Comparison of ENCODE assay signal across 26 cellular contexts in the genomic region with DNA sequence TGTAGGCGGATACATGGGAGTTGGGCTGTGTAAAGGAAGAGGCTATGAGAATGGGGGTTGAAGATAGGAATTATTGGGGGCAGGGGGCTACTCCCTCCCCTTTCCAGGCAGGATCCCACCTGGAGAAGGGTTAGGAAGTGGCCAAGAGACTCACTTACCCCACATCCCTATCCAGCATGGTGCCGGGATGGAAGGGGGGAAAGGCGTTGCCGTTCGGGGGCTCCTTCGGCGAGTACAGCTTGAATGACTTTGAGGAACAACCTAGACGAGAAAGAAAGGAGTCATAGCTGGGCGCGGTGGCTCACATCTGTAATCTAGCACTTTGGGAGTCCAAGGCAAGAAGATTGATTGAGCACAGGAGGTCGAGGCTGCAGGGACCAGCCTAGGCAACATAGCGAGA. TPM values are rescaled to one million over a fixed set of nuclear protein-coding genes. Genes with fewer than 3 reads are reported as not detected.
DNase-seq lines count a peak whose midpoint lies in the region; ATAC-seq and TF ChIP-seq lines count a peak whose summit lies in the region.
"Had no signal": no experiment of that assay in that cellular context is flagged by ENCODE, and none has a peak within 500 bp of the region (broad histone marks: within the 10 kb centered on the region; RNA-seq: fewer than 3 reads in every experiment).

No MANE protein-coding gene starts in this region.

- H3K9ac ChIP-seq in Karpas-422 (ENCODE audit: low read length) = no peak overlapping the region
- H3K9ac ChIP-seq in neural progenitor cell = no peak overlapping the region
- H3K9ac ChIP-seq in PC-3 (ENCODE audit: low read length) = no peak overlapping the region
- H3K9ac ChIP-seq: KMS-11 had no signal

- H3K9me3 ChIP-seq in Karpas-422 (ENCODE audit: low read length) (no peaks in the 10 kb centered on the region), neural progenitor cell (ENCODE audit: low read depth) (no peaks in the 10 kb centered on the region), PC-3 (ENCODE audit: low read length) (no peaks in the 10 kb centered on the region)
- H3K9me3 ChIP-seq in naive thymus-derived CD4-positive, alpha-beta T cell (ENCODE audit: control insufficient read depth in 2 of 3, low read length in 3 of 3) = no peaks in the 10 kb centered on the region
- H3K9me3 ChIP-seq: BE2C, HAP-1 had no signal

- peaks cover 28% of the 10 kb centered on the region for H3K4me1 Mint-ChIP-seq in activated CD8-positive, alpha-beta T cell treated with anti-CD3 and anti-CD28 coated beads for 36 hours (ENCODE audit: low read depth)
- peaks cover 38% of the 10 kb centered on the region for H3K4me1 Mint-ChIP-seq in activated CD8-positive, alpha-beta T cell treated with anti-CD3 and anti-CD28 coated beads, Interleukin-2, amount 10 ng/mL, durations not matched to agents 7 days and 5 days (ENCODE audit: low read depth)
- peaks cover 52% of the 10 kb centered on the region for H3K4me1 Mint-ChIP-seq in endothelial cell (ENCODE audit: unreplicated experiment)
- peaks cover 32% of the 10 kb centered on the region for H3K4me1 Mint-ChIP-seq in neural progenitor cell
- H3K4me1 Mint-ChIP-seq in naive thymus-derived CD4-positive, alpha-beta T cell = peaks cover 26 to 48% (median 43%) of the 10 kb centered on the region in 7 donors

- H3K36me3 ChIP-seq in Karpas-422 (ENCODE audit: insufficient read depth, low read length) (no peaks in the 10 kb centered on the region), neural progenitor cell (no peaks in the 10 kb centered on the region), PC-3 (ENCODE audit: low read depth, low read length) (peaks cover 6% of the 10 kb centered on the region; the same call in 1 of the 2 replicates)
- H3K36me3 ChIP-seq in naive thymus-derived CD4-positive, alpha-beta T cell (ENCODE audit: control insufficient read depth in 2 of 3, insufficient read depth in 3 of 3, low read length in 3 of 3) = peaks cover 25 to 50% (median 26%) of the 10 kb centered on the region in 3 experiments

- TF ChIP-seq CTCF in activated CD8-positive, alpha-beta T cell treated with anti-CD3 and anti-CD28 coated beads for 36 hours (IDR thresholded peaks at IDR 0.05) = no peak
- TF ChIP-seq CTCF in endothelial cell (IDR thresholded peaks at IDR 0.05; ENCODE audit: unreplicated experiment) (no peak), neural progenitor cell (IDR thresholded peaks at IDR 0.05) (no peak), PC-3 (conservative IDR thresholded peaks at IDR 0.05; ENCODE audit: low read depth, low read length) (no peak)

- H3K9me2 ChIP-seq in Karpas-422 (replicated peaks; ENCODE audit: insufficient read depth, low read length) (no peaks in the 10 kb centered on the region), PC-3 (replicated peaks; ENCODE audit: low read length) (no peaks in the 10 kb centered on the region)

- H3K27ac Mint-ChIP-seq in activated CD8-positive, alpha-beta T cell treated with anti-CD3 and anti-CD28 coated beads for 36 hours = peak overlapping the region; percentile 15
- no peak overlapping the region for H3K27ac Mint-ChIP-seq in activated CD8-positive, alpha-beta T cell treated with anti-CD3 and anti-CD28 coated beads, Interleukin-2, amount 10 ng/mL, durations not matched to agents 7 days and 5 days
- H3K27ac Mint-ChIP-seq in endothelial cell (ENCODE audit: unreplicated experiment) (no peak overlapping the region), neural progenitor cell (no peak overlapping the region)
- peak overlapping the region in 4 of 9 donors; percentile 17 to 57 (median 30) for H3K27ac Mint-ChIP-seq in naive thymus-derived CD4-positive, alpha-beta T cell
- H3K27ac Mint-ChIP-seq: GM23338, HFFc6 had no signal

- peaks cover 27% of the 10 kb centered on the region for H3K4me1 ChIP-seq in Karpas-422 (ENCODE audit: low read length)
- peaks cover 26% of the 10 kb centered on the region for H3K4me1 ChIP-seq in neural progenitor cell
- H3K4me1 ChIP-seq in naive thymus-derived CD4-positive, alpha-beta T cell (ENCODE audit: control insufficient read depth in 2 of 2, insufficient read depth in 2 of 2, low read length in 2 of 2) = peaks cover 23 to 31% of the 10 kb centered on the region in 2 donors
- H3K4me1 ChIP-seq in PC-3 (ENCODE audit: insufficient read depth, low read length) = peaks cover 23% of the 10 kb centered on the region

- H3K36me3 Mint-ChIP-seq in activated CD8-positive, alpha-beta T cell treated with anti-CD3 and anti-CD28 coated beads for 36 hours (ENCODE audit: low read depth) = peaks cover 37% of the 10 kb centered on the region
- peaks cover 56% of the 10 kb centered on the region for H3K36me3 Mint-ChIP-seq in activated CD8-positive, alpha-beta T cell treated with anti-CD3 and anti-CD28 coated beads, Interleukin-2, amount 10 ng/mL, durations not matched to agents 7 days and 5 days (ENCODE audit: low read depth)
- H3K36me3 Mint-ChIP-seq in endothelial cell (ENCODE audit: low read depth, unreplicated experiment) (peaks cover 43% of the 10 kb centered on the region), neural progenitor cell (peaks cover 26% of the 10 kb centered on the region)
- H3K36me3 Mint-ChIP-seq in naive thymus-derived CD4-positive, alpha-beta T cell = peaks cover 0 to 36% (median 13%) of the 10 kb centered on the region in 5 donors

- H3K27me3 ChIP-seq in Karpas-422 (ENCODE audit: low read length) (no peaks in the 10 kb centered on the region), neural progenitor cell (no peaks in the 10 kb centered on the region), PC-3 (ENCODE audit: low read length) (no peaks in the 10 kb centered on the region)
- no peaks in the 10 kb centered on the region for H3K27me3 ChIP-seq in naive thymus-derived CD4-positive, alpha-beta T cell (ENCODE audit: control insufficient read depth in 2 of 2, insufficient read depth in 2 of 2, low read length in 2 of 2)
- H3K27me3 ChIP-seq: BE2C had no signal

- H2AFZ ChIP-seq in Karpas-422 (ENCODE audit: low read length) (no peak overlapping the region), neural progenitor cell (replicated peaks) (no peak overlapping the region), PC-3 (ENCODE audit: low read length) (no peak overlapping the region)
- H2AFZ ChIP-seq: GM23338 had no signal

- H3K27me3 Mint-ChIP-seq in activated CD8-positive, alpha-beta T cell treated with anti-CD3 and anti-CD28 coated beads for 36 hours = no peaks in the 10 kb centered on the region
- H3K27me3 Mint-ChIP-seq in activated CD8-positive, alpha-beta T cell treated with anti-CD3 and anti-CD28 coated beads, Interleukin-2, amount 10 ng/mL, durations not matched to agents 7 days and 5 days (ENCODE audit: low read depth) = no peaks in the 10 kb centered on the region
- H3K27me3 Mint-ChIP-seq in endothelial cell (ENCODE audit: unreplicated experiment) (peaks cover 18% of the 10 kb centered on the region), neural progenitor cell (ENCODE audit: insufficient read depth, low read depth) (peaks cover 7% of the 10 kb centered on the region)
- H3K27me3 Mint-ChIP-seq in naive thymus-derived CD4-positive, alpha-beta T cell = no peaks in the 10 kb centered on the region

- H3K4me3 ChIP-seq in Karpas-422 (ENCODE audit: low read length) (no peak overlapping the region), neural progenitor cell (no peak overlapping the region), PC-3 (ENCODE audit: low read length) (no peak overlapping the region)
- no peak overlapping the region for H3K4me3 ChIP-seq in naive thymus-derived CD4-positive, alpha-beta T cell (ENCODE audit: low read length)
- H3K4me3 ChIP-seq: GM23338, HAP-1 had no signal

- ATAC-seq in activated CD8-positive, alpha-beta T cell treated with anti-CD3 and anti-CD28 coated beads for 36 hours = no peak
- ATAC-seq in activated CD8-positive, alpha-beta T cell treated with anti-CD3 and anti-CD28 coated beads, Interleukin-2, amount 10 ng/mL, durations not matched to agents 7 days and 5 days = no peak
- ATAC-seq in GM18502 (IDR thresholded peaks at IDR 0.05; ENCODE audit: poor library complexity, unreplicated experiment) (no peak), PC-3 (no peak)
- no peak for ATAC-seq in naive thymus-derived CD4-positive, alpha-beta T cell
- ATAC-seq: GM23338 had no signal

- H3K27ac ChIP-seq in Karpas-422 (ENCODE audit: low read length) (no peak overlapping the region), neural progenitor cell (no peak overlapping the region), PC-3 (ENCODE audit: low read length) (no peak overlapping the region)
- no peak overlapping the region for H3K27ac ChIP-seq in naive thymus-derived CD4-positive, alpha-beta T cell (ENCODE audit: low read depth, low read length)
- H3K27ac ChIP-seq: KMS-11 had no signal

- BruUV-seq in PC-3 (replicated peaks; lab: Mats Ljungman, UMichigan) = no TSS peak

- H3F3A ChIP-seq in neural progenitor cell (ENCODE audit: low read depth) (peaks cover 17% of the 10 kb centered on the region), PC-3 (ENCODE audit: low read length, unreplicated experiment) (no peaks in the 10 kb centered on the region)

- no peaks in the 10 kb centered on the region for H3K9me3 Mint-ChIP-seq in activated CD8-positive, alpha-beta T cell treated with anti-CD3 and anti-CD28 coated beads for 36 hours
- H3K9me3 Mint-ChIP-seq in activated CD8-positive, alpha-beta T cell treated with anti-CD3 and anti-CD28 coated beads, Interleukin-2, amount 10 ng/mL, durations not matched to agents 7 days and 5 days (ENCODE audit: insufficient read depth) = no peaks in the 10 kb centered on the region
- no peaks in the 10 kb centered on the region for H3K9me3 Mint-ChIP-seq in endothelial cell (ENCODE audit: unreplicated experiment)
- H3K9me3 Mint-ChIP-seq in neural progenitor cell = no peaks in the 10 kb centered on the region
- no peaks in the 10 kb centered on the region for H3K9me3 Mint-ChIP-seq in naive thymus-derived CD4-positive, alpha-beta T cell
- H3K9me3 Mint-ChIP-seq: GM23338, HFFc6 had no signal

- no peak overlapping the region for H3K4me2 ChIP-seq in Karpas-422 (ENCODE audit: low read depth, low read length, poor library complexity, severe bottlenecking)
- no peak overlapping the region for H3K4me2 ChIP-seq in neural progenitor cell
- no peak overlapping the region for H3K4me2 ChIP-seq in PC-3 (ENCODE audit: low read length)
- H3K4me2 ChIP-seq: GM23338, KMS-11 had no signal

- intact Hi-C loops in activated CD8-positive, alpha-beta T cell treated with anti-CD3 and anti-CD28 coated beads for 36 hours (cut with micrococcal nuclease) = no loop called here
- intact Hi-C loops in naive thymus-derived CD4-positive, alpha-beta T cell (cut with micrococcal nuclease) = no loop called here
- intact Hi-C loops in PC-3 (cut with micrococcal nuclease) = no loop called here

- POLR2A ChIA-PET in activated CD8-positive, alpha-beta T cell treated with anti-CD3 and anti-CD28 coated beads for 36 hours (lab: Charles Lee) = interaction anchor here (1.2 kb wide), 1 partner anchor 49 kb away, joined by 4 read pairs; no protein-coding TSS in a partner anchor
- POLR2A ChIA-PET in activated CD8-positive, alpha-beta T cell treated with anti-CD3 and anti-CD28 coated beads, Interleukin-2, amount 10 ng/mL, durations not matched to agents 7 days and 5 days (lab: Charles Lee) = no interaction called here
- POLR2A ChIA-PET in naive thymus-derived CD4-positive, alpha-beta T cell (lab: Charles Lee) = interaction anchor here (2.9 kb wide), 1 partner anchor 8 kb away, joined by 19 read pairs; no protein-coding TSS in a partner anchor
- POLR2A ChIA-PET in PC-3 (lab: Charles Lee; ENCODE audit: unreplicated experiment) = no interaction called here

- DNase-seq in activated CD8-positive, alpha-beta T cell treated with anti-CD3 and anti-CD28 coated beads for 36 hours = no peak
- no peak for DNase-seq in activated CD8-positive, alpha-beta T cell treated with anti-CD3 and anti-CD28 coated beads, Interleukin-2, amount 10 ng/mL, durations not matched to agents 7 days and 5 days
- DNase-seq in Karpas-422 (peak; percentile 6), endothelial cell (ENCODE audit: low spot score) (no peak), neural progenitor cell (ENCODE audit: low spot score) (no peak), PC-3 (no peak)
- DNase-seq in naive thymus-derived CD4-positive, alpha-beta T cell = no peak
- DNase-seq: 8988T, ACHN, BE2C, COR-L47, HFFc6, IMR-90, NCI-H1048, NCI-H1417, NCI-H1694, NCI-H2029 treated with DMSO at 0.1 percent for 48 hours, NCI-H446 treated with DMSO at 0.1 percent for 48 hours, NCI-H526 treated with DMSO at 0.1 percent for 48 hours, RPMI8226, SHP77 had no signal

- peaks cover 39% of the 10 kb centered on the region for H3K79me2 ChIP-seq in Karpas-422 (ENCODE audit: low read length)
- H3K79me2 ChIP-seq in neural progenitor cell (ENCODE audit: low read depth) = peaks cover 64% of the 10 kb centered on the region
- peaks cover 40% of the 10 kb centered on the region for H3K79me2 ChIP-seq in PC-3 (ENCODE audit: low read length)

- no peak overlapping the region for H3K4me3 Mint-ChIP-seq in activated CD8-positive, alpha-beta T cell treated with anti-CD3 and anti-CD28 coated beads for 36 hours
- no peak overlapping the region for H3K4me3 Mint-ChIP-seq in activated CD8-positive, alpha-beta T cell treated with anti-CD3 and anti-CD28 coated beads, Interleukin-2, amount 10 ng/mL, durations not matched to agents 7 days and 5 days
- peak overlapping the region; percentile 31 for H3K4me3 Mint-ChIP-seq in endothelial cell (ENCODE audit: unreplicated experiment)
- peak overlapping the region; percentile 41 for H3K4me3 Mint-ChIP-seq in neural progenitor cell
- H3K4me3 Mint-ChIP-seq in naive thymus-derived CD4-positive, alpha-beta T cell = peak overlapping the region in 1 of 10 donors; percentile 33
- H3K4me3 Mint-ChIP-seq: CD14-positive monocyte, GM23338, HFFc6 had no signal

- CTCF ChIA-PET in activated CD8-positive, alpha-beta T cell treated with anti-CD3 and anti-CD28 coated beads for 36 hours (lab: Charles Lee) = interaction anchor here (0.7 to 2.8 kb wide), 5 partner anchors 11 to 270 kb away, joined by 3 to 10 read pairs (median 8); no protein-coding TSS in a partner anchor
- CTCF ChIA-PET in activated CD8-positive, alpha-beta T cell treated with anti-CD3 and anti-CD28 coated beads, Interleukin-2, amount 10 ng/mL, durations not matched to agents 7 days and 5 days (lab: Charles Lee) = interaction anchor here (0.8 to 3.6 kb wide), 4 partner anchors 8 to 39 kb away, joined by 3 to 16 read pairs (median 10); no protein-coding TSS in a partner anchor
- CTCF ChIA-PET in naive thymus-derived CD4-positive, alpha-beta T cell (lab: Charles Lee) = interaction anchor here (1.2 to 1.3 kb wide), 2 partner anchors 12 to 38 kb away, joined by 3 to 7 read pairs; no protein-coding TSS in a partner anchor
- CTCF ChIA-PET in PC-3 (lab: Charles Lee) = no interaction called here

- H4K20me1 ChIP-seq in Karpas-422 (ENCODE audit: insufficient read depth, low read depth, low read length) = no peaks in the 10 kb centered on the region
- peaks cover 56% of the 10 kb centered on the region for H4K20me1 ChIP-seq in neural progenitor cell (ENCODE audit: low read depth)
- H4K20me1 ChIP-seq in PC-3 (ENCODE audit: low read length) = peaks cover 10% of the 10 kb centered on the region

RNA-seq across cellular contexts. Expression of a gene that starts 8.9 kb away (rescaled TPM):
- 10 to 100 TPM; 68.5 to 70.9 TPM for total RNA-seq in activated CD8-positive, alpha-beta T cell treated with anti-CD3 and anti-CD28 coated beads for 36 hours
- 10 to 100 TPM; 83.6 to 87.1 TPM for total RNA-seq in activated CD8-positive, alpha-beta T cell treated with anti-CD3 and anti-CD28 coated beads, Interleukin-2, amount 10 ng/mL, durations not matched to agents 7 days and 5 days
- total RNA-seq in Karpas-422 (2014; rRNA removed; shearing (Covaris generic); ENCODE audit: low replicate concordance) = 24.7 and 34.5 TPM in 2 replicates
- total RNA-seq in endothelial cell (ENCODE audit: unreplicated experiment) (160 TPM), neural progenitor cell (ENCODE audit: low replicate concordance) (46.4 and 79.2 TPM in 2 replicates), PC-3 (2014; rRNA removed) (28.3 and 34.2 TPM in 2 replicates)
- 100 to 1,000 TPM; 101 to 152 (median 115) TPM for total RNA-seq in naive thymus-derived CD4-positive, alpha-beta T cell
- 10 to 100 TPM; 26.2 to 45.8 TPM for polyA plus RNA-seq in naive thymus-derived CD4-positive, alpha-beta T cell

RNA-seq across cellular contexts. Expression of a gene that starts 21.6 kb away (rescaled TPM):
- total RNA-seq in activated CD8-positive, alpha-beta T cell treated with anti-CD3 and anti-CD28 coated beads for 36 hours = 10 to 100 TPM; 68.6 to 72.2 TPM
- 10 to 100 TPM; 56.5 to 58.9 TPM for total RNA-seq in activated CD8-positive, alpha-beta T cell treated with anti-CD3 and anti-CD28 coated beads, Interleukin-2, amount 10 ng/mL, durations not matched to agents 7 days and 5 days
- 8.6 and 10.2 TPM in 2 replicates for total RNA-seq in Karpas-422 (2014; rRNA removed; shearing (Covaris generic); ENCODE audit: low replicate concordance)
- 29.9 TPM for total RNA-seq in endothelial cell (ENCODE audit: unreplicated experiment)
- 11.7 and 15.4 TPM in 2 replicates for total RNA-seq in neural progenitor cell (ENCODE audit: low replicate concordance)
- total RNA-seq in naive thymus-derived CD4-positive, alpha-beta T cell = 10 to 100 TPM; 33.7 to 56.5 (median 40.6) TPM
- polyA plus RNA-seq in naive thymus-derived CD4-positive, alpha-beta T cell = 10 to 100 TPM in 1 of 2 donors, 1 to 10 TPM in 1; 9.7 to 31.0 TPM
- total RNA-seq in PC-3 (2014; rRNA removed) = 27.6 and 31.3 TPM in 2 replicates

RNA-seq across cellular contexts. Expression of a gene that starts 40.9 kb away (rescaled TPM):
- 100 to 1,000 TPM; 210 to 215 TPM for total RNA-seq in activated CD8-positive, alpha-beta T cell treated with anti-CD3 and anti-CD28 coated beads for 36 hours
- 10 to 100 TPM; 94.1 to 95.3 TPM for total RNA-seq in activated CD8-positive, alpha-beta T cell treated with anti-CD3 and anti-CD28 coated beads, Interleukin-2, amount 10 ng/mL, durations not matched to agents 7 days and 5 days
- total RNA-seq in Karpas-422 (2014; rRNA removed; shearing (Covaris generic); ENCODE audit: low replicate concordance) = 22.6 and 37.6 TPM in 2 replicates
- total RNA-seq in endothelial cell (ENCODE audit: unreplicated experiment) = 43.2 TPM
- total RNA-seq in neural progenitor cell (ENCODE audit: low replicate concordance) = 74.7 and 80.6 TPM in 2 replicates
- total RNA-seq in naive thymus-derived CD4-positive, alpha-beta T cell = 10 to 100 TPM; 45.1 to 98.5 (median 58.8) TPM
- polyA plus RNA-seq in naive thymus-derived CD4-positive, alpha-beta T cell = 10 to 100 TPM; 54.5 to 91.6 TPM
- total RNA-seq in PC-3 (2014; rRNA removed) = 69.9 TPM in 2 replicates

RNA-seq across cellular contexts. Expression of a gene that starts 46.1 kb away (rescaled TPM):
- total RNA-seq in activated CD8-positive, alpha-beta T cell treated with anti-CD3 and anti-CD28 coated beads for 36 hours = 10 to 100 TPM; 18.0 to 18.1 TPM
- 10 to 100 TPM; 23.2 to 25.3 TPM for total RNA-seq in activated CD8-positive, alpha-beta T cell treated with anti-CD3 and anti-CD28 coated beads, Interleukin-2, amount 10 ng/mL, durations not matched to agents 7 days and 5 days
- 7.1 and 19.4 TPM in 2 replicates for total RNA-seq in Karpas-422 (2014; rRNA removed; shearing (Covaris generic); ENCODE audit: low replicate concordance)
- 25.1 TPM for total RNA-seq in endothelial cell (ENCODE audit: unreplicated experiment)
- total RNA-seq in neural progenitor cell (ENCODE audit: low replicate concordance) = 7.2 and 22.8 TPM in 2 replicates
- total RNA-seq in naive thymus-derived CD4-positive, alpha-beta T cell = 10 to 100 TPM; 12.1 to 24.2 (median 20.9) TPM
- 10 to 100 TPM; 13.8 to 29.9 TPM for polyA plus RNA-seq in naive thymus-derived CD4-positive, alpha-beta T cell
- 24.0 and 26.8 TPM in 2 replicates for total RNA-seq in PC-3 (2014; rRNA removed)

RNA-seq across cellular contexts. Expression of a gene that starts 55.3 kb away (rescaled TPM):
- 10 to 100 TPM; 16.2 to 18.4 TPM for total RNA-seq in activated CD8-positive, alpha-beta T cell treated with anti-CD3 and anti-CD28 coated beads for 36 hours
- total RNA-seq in activated CD8-positive, alpha-beta T cell treated with anti-CD3 and anti-CD28 coated beads, Interleukin-2, amount 10 ng/mL, durations not matched to agents 7 days and 5 days = 10 to 100 TPM; 25.2 to 26.3 TPM
- total RNA-seq in Karpas-422 (2014; rRNA removed; shearing (Covaris generic); ENCODE audit: low replicate concordance) = 3.7 and 4.1 TPM in 2 replicates
- total RNA-seq in endothelial cell (ENCODE audit: unreplicated experiment) = 20.5 TPM
- total RNA-seq in neural progenitor cell (ENCODE audit: low replicate concordance) = 11.8 and 14.5 TPM in 2 replicates
- total RNA-seq in naive thymus-derived CD4-positive, alpha-beta T cell = 10 to 100 TPM; 26.7 to 34.0 (median 28.8) TPM
- 10 to 100 TPM; 19.7 to 22.5 TPM for polyA plus RNA-seq in naive thymus-derived CD4-positive, alpha-beta T cell
- total RNA-seq in PC-3 (2014; rRNA removed) = 7.8 and 9.7 TPM in 2 replicates

Comparison
In these comparisons a context has a peak if more than half of its experiments do, and no peak if none do; other contexts are left out.
1. POLR2A ChIA-PET loops: an anchor here in activated CD8-positive, alpha-beta T cell treated with anti-CD3 and anti-CD28 coated beads for 36 hours (1.2 kb wide) and naive thymus-derived CD4-positive, alpha-beta T cell (2.9 kb wide); none called in activated CD8-positive, alpha-beta T cell treated with anti-CD3 and anti-CD28 coated beads, Interleukin-2, amount 10 ng/mL, durations not matched to agents 7 days and 5 days and PC-3.
2. H3K4me3 Mint-ChIP-seq: peak in endothelial cell (single experiment) and neural progenitor cell (single experiment); none in activated CD8-positive, alpha-beta T cell treated with anti-CD3 and anti-CD28 coated beads for 36 hours (single experiment) and activated CD8-positive, alpha-beta T cell treated with anti-CD3 and anti-CD28 coated beads, Interleukin-2, amount 10 ng/mL, durations not matched to agents 7 days and 5 days (single experiment).